ENCODE assay signal across 13 cellular contexts in genomic region chr2:85242321-85242720, GRCh38.
DNase-seq lines count a peak whose midpoint lies in the region; ATAC-seq and TF ChIP-seq lines count a peak whose summit lies in the region.
"Had no signal": no experiment of that assay in that cellular context is flagged by ENCODE, and none has a peak within 500 bp of the region (broad histone marks: within the 10 kb centered on the region; RNA-seq: fewer than 3 reads in every experiment).

No MANE protein-coding gene starts in this region.

- H3K4me3 ChIP-seq in GM23338 (no peak overlapping the region), thyroid gland (replicated peaks in 1 of 3) (no peak overlapping the region)
- H3K4me3 ChIP-seq: BLaER1 treated with 17β-estradiol and CSF1 and Interleukin-3, amounts not matched to agents 10 nM and 100 nM; GM23248; HAP-1 had no signal

- H3K9me3 ChIP-seq in thyroid gland, result no peaks in the 10 kb centered on the region
- H3K9me3 ChIP-seq: BLaER1 treated with 17β-estradiol and CSF1 and Interleukin-3, amounts not matched to agents 10 nM and 100 nM; HAP-1 had no signal

- peak overlapping the region; percentile 18 for H3K27ac Mint-ChIP-seq in GM23338
- peak overlapping the region; percentile 54 for H3K27ac Mint-ChIP-seq in mesothelial cell of epicardium
- H3K27ac Mint-ChIP-seq: CD4-positive, CD25-positive, alpha-beta regulatory T cell had no signal

- peaks cover 87% of the 10 kb centered on the region for H3K4me1 Mint-ChIP-seq in GM23338
- peaks cover 68% of the 10 kb centered on the region for H3K4me1 Mint-ChIP-seq in mesothelial cell of epicardium

- no peak for TF ChIP-seq POLR2A in thyroid gland (IDR thresholded peaks at IDR 0.05)

- TF ChIP-seq CTCF in GM23338 (conservative IDR thresholded peaks at IDR 0.05; ENCODE audit: low read depth in 2 of 2), result no peak
- no peak for TF ChIP-seq CTCF in mesothelial cell of epicardium (IDR thresholded peaks at IDR 0.05; ENCODE audit: unreplicated experiment)
- no peak for TF ChIP-seq CTCF in thyroid gland (IDR thresholded peaks at IDR 0.05)

- H3K4me3 Mint-ChIP-seq in GM23338 (no peak overlapping the region), mesothelial cell of epicardium (no peak overlapping the region)
- H3K4me3 Mint-ChIP-seq: CD4-positive, CD25-positive, alpha-beta regulatory T cell had no signal

- H3K4me1 ChIP-seq in GM23338 (ENCODE audit: insufficient read depth) (peaks cover 75% of the 10 kb centered on the region), thyroid gland (peaks cover 66 to 87% of the 10 kb centered on the region in 2 donors)

- H3F3A ChIP-seq in GM23338 (replicated peaks; ENCODE audit: low read depth), result peaks cover 4% of the 10 kb centered on the region

- peaks cover 2% of the 10 kb centered on the region; the same call in 1 of the 3 replicates for H3K9me3 Mint-ChIP-seq in GM23338
- no peaks in the 10 kb centered on the region for H3K9me3 Mint-ChIP-seq in mesothelial cell of epicardium
- H3K9me3 Mint-ChIP-seq: CD4-positive, CD25-positive, alpha-beta regulatory T cell had no signal

- H3K9me2 ChIP-seq in GM23338 (ENCODE audit: insufficient read depth), result no peaks in the 10 kb centered on the region

- WGBS in thyroid gland, 2 donors, result 94 to 95% methylated on average over 7 of the region's 7 CpGs

- DNase-seq in GM23338 (ENCODE audit: low spot score) (no peak), NCI-H69 (lab: John Stamatoyannopoulos, UW) (peak; percentile 8), mesothelial cell of epicardium (ENCODE audit: low spot score in 2 of 2, unreplicated experiment in 2 of 2) (no peak), thyroid gland (no peak), HPDE6-E6E7 (ENCODE audit: extremely low spot score) (no peak)
- DNase-seq: ACHN; CD4-positive, CD25-positive, alpha-beta regulatory T cell; GM23248 had no signal

- H3K27me3 ChIP-seq in GM23338 (ENCODE audit: insufficient read depth) (no peaks in the 10 kb centered on the region), thyroid gland (no peaks in the 10 kb centered on the region)
- H3K27me3 ChIP-seq: BLaER1 treated with 17β-estradiol and CSF1 and Interleukin-3, amounts not matched to agents 10 nM and 100 nM had no signal

- no peaks in the 10 kb centered on the region; the same call in 1 of the 2 replicates for H3K36me3 ChIP-seq in GM23338 (ENCODE audit: insufficient read depth)
- no peaks in the 10 kb centered on the region for H3K36me3 ChIP-seq in thyroid gland
- H3K36me3 ChIP-seq: BLaER1 treated with 17β-estradiol and CSF1 and Interleukin-3, amounts not matched to agents 10 nM and 100 nM; HAP-1 had no signal

- no peak for ATAC-seq in GM23338
- no peak for ATAC-seq in GM18502 (IDR thresholded peaks at IDR 0.05; ENCODE audit: poor library complexity, unreplicated experiment)
- no peak for ATAC-seq in GM19455 (IDR thresholded peaks at IDR 0.05; ENCODE audit: unreplicated experiment)
- ATAC-seq: HepG2 had no signal

- peaks cover 74% of the 10 kb centered on the region for H3K79me2 ChIP-seq in GM23338 (replicated peaks; ENCODE audit: insufficient read depth)

- intact Hi-C loops in thyroid gland (cut with DNase I), result no loop called here

- peaks cover 34% of the 10 kb centered on the region for H3K27me3 Mint-ChIP-seq in GM23338 (ENCODE audit: insufficient read depth, low read depth, poor library complexity)
- no peaks in the 10 kb centered on the region for H3K27me3 Mint-ChIP-seq in mesothelial cell of epicardium (ENCODE audit: low read depth)

- peaks cover 33% of the 10 kb centered on the region for H3K36me3 Mint-ChIP-seq in GM23338 (ENCODE audit: low read depth)
- peaks cover 3% of the 10 kb centered on the region for H3K36me3 Mint-ChIP-seq in mesothelial cell of epicardium
- H3K36me3 Mint-ChIP-seq: CD4-positive, CD25-positive, alpha-beta regulatory T cell had no signal

- H4K20me1 ChIP-seq in GM23338 (replicated peaks; ENCODE audit: insufficient read depth), result peaks cover 6% of the 10 kb centered on the region
- H4K20me1 ChIP-seq: BLaER1 treated with 17β-estradiol and CSF1 and Interleukin-3, amounts not matched to agents 10 nM and 100 nM had no signal

- no peak overlapping the region for H2AFZ ChIP-seq in GM23338
- H2AFZ ChIP-seq: GM23248 had no signal

- H3K27ac ChIP-seq in GM23338 (ENCODE audit: low read depth) (peak overlapping the region; percentile 83; the same call in 1 of the 2 replicates), thyroid gland (peak overlapping the region in 2 of 3 donors; percentile 10 to 21)
- H3K27ac ChIP-seq: BLaER1 treated with 17β-estradiol and CSF1 and Interleukin-3, amounts not matched to agents 10 nM and 100 nM; GM23248 had no signal

- H3K4me2 ChIP-seq in GM23338, result peak overlapping the region; percentile 54; the same call in 1 of the 2 replicates

TF ChIP-seq in GM23338, 12 proteins besides CTCF, POLR2A, EP300 and RAD21:
- no peak for TF ChIP-seq EZH2phosphoT487 (IDR thresholded peaks at IDR 0.05; ENCODE audit: unreplicated experiment)
- TF ChIP-seq STAT1 (IDR thresholded peaks at IDR 0.05; ENCODE audit: unreplicated experiment), result no peak
- no peak for TF ChIP-seq ZNF331 (CRISPR knock-in tag; IDR thresholded peaks at IDR 0.05; ENCODE audit: low read depth)
- TF ChIP-seq ZNF462 (CRISPR knock-in tag; IDR thresholded peaks at IDR 0.05), result no peak
- TF ChIP-seq ETS1 (IDR thresholded peaks at IDR 0.05), result no peak
- TF ChIP-seq CREB1 (CRISPR knock-in tag; IDR thresholded peaks at IDR 0.05; ENCODE audit: low read depth), result no peak
